In the genomic region with DNA sequence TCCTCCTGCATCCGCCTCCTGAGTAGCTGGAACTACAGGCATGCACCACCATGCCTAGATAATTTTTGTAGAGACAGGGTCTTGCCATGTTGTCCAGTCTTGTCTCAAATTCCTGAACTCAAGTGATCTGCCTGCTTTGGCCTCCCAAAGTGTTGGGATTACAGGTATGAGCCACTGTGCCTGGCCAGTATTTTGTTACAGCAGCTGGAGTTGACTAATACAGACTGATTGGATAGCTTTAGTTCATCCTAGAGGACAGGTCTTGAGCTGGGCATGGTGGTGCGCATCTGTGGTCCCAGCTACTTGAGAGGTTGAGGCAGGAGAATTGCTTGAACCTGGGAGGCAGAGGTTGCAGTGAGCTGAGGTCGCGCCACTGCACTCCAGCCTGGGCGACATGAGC, we compare ENCODE assay signal across 2 cellular contexts.
A peak's percentile ranks its signal among the peaks of the same experiment; 100 is the strongest.
TF ChIP-seq lines count a peak whose summit lies in the region.

No MANE protein-coding gene starts in this region.

TF ChIP-seq in WTC11, 78 proteins besides CTCF, POLR2A, EP300 and RAD21:
- peak; percentile 26; the same call in 1 of the 2 replicates for TF ChIP-seq ZNF121 (CRISPR knock-in tag; IDR thresholded peaks at IDR 0.05)

TF ChIP-seq in HepG2, 621 proteins besides CTCF, POLR2A, EP300 and RAD21:
- TF ChIP-seq ZNF12 (CRISPR knock-in tag; IDR thresholded peaks at IDR 0.05), result peak; percentile 99
